In the genomic region with DNA sequence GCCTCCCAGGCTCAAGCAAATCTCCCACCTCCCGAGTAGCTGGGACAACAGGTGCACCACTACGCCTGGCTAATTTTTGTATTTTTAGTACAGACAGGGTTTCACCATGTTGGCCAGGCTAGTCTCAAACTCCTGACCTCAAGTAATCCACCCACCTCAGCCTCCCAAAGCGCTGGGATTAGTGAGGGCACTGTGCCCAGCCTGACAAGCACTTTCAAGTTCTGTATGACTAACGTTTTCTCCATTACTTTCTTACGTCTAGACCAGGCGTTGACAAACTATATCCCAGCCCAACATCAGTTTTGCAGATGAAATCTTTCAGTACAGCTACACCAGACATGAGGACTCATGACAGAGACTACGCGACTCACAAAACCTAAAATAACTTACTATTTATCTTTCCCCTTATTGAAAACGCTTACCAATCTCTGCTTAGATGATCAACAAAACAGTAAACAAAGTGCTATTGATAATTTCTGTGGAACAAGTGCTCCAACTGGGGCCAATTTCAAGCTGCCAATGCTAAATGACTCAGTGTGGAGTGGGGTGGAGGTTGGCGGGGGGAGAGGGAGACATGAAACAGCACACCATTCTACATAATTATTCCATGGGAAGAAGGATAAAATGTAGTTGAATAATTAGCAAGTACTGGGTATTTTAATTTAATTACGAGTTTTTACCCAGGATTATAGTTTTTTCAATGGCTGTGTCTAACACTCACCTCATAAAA, we compare ENCODE assay signal across 31 cellular contexts. TPM values are rescaled to one million over a fixed set of nuclear protein-coding genes. Genes with fewer than 3 reads are reported as not detected.
DNase-seq lines count a peak whose midpoint lies in the region; ATAC-seq, FAIRE-seq and TF ChIP-seq lines count a peak whose summit lies in the region.
"Had no signal": no experiment of that assay in that cellular context is flagged by ENCODE, and none has a peak within 500 bp of the region (broad histone marks: within the 10 kb centered on the region; RNA-seq: fewer than 3 reads in every experiment).

No MANE protein-coding gene starts in this region.

- no peak for TF ChIP-seq POLR2A in breast epithelium (IDR thresholded peaks at IDR 0.05)

- ATAC-seq in GM21367 (IDR thresholded peaks at IDR 0.05; ENCODE audit: unreplicated experiment): no peak
- ATAC-seq: activated T-helper 17 cell treated with anti-CD3 and anti-CD28 coated beads, Interleukin-2, amount 50 U/mL, for 72 hours; K562; PC-3; Right ventricle myocardium inferior had no signal

- POLR2A ChIA-PET in MCF 10A (lab: Yijun Ruan, JAX): no interaction called here

- CTCF ChIA-PET in MCF 10A (lab: Yijun Ruan, JAX): no interaction called here

- no peak for FAIRE-seq in GM19239 (lab: Jason Lieb, UNC)
- FAIRE-seq: G401.6, K562 had no signal

- H3K27me3 Mint-ChIP-seq in MCF 10A (ENCODE audit: insufficient read depth, unreplicated experiment): no peaks in the 10 kb centered on the region
- H3K27me3 Mint-ChIP-seq: activated naive CD8-positive, alpha-beta T cell; activated T-helper 17 cell treated with anti-CD3 and anti-CD28 coated beads, Interleukin-2, amount 50 U/mL, for 72 hours; B cell had no signal

- H3K27ac ChIP-seq in breast epithelium: no peak overlapping the region
- H3K27ac ChIP-seq: transverse colon had no signal

- DNase-seq in MCF 10A (ENCODE audit: unreplicated experiment) (peak; percentile 29), breast epithelium (ENCODE audit: low spot score in 2 of 2) (no peak), fibroblast of the conjunctiva (ENCODE audit: low read depth) (peak; percentile 12), occipital lobe (lab: John Stamatoyannopoulos, UW) (peak; percentile 23), NCI-H2029 (lab: John Stamatoyannopoulos, UW) (no peak), GM19239 (ENCODE audit: insufficient read length, low spot score) (no peak), NCI-H1694 treated with DMSO at 0.1 percent for 48 hours (lab: John Stamatoyannopoulos, UW) (no peak)
- DNase-seq: 8988T; activated CD4-positive, alpha-beta T cell treated with anti-CD3 and anti-CD28 coated beads, Interleukin-2, amount 50 U/mL, for 4 hours; activated CD4-positive, CD25-positive, alpha-beta regulatory T cell; activated CD8-positive, alpha-beta memory T cell treated with anti-CD3 and anti-CD28 coated beads, Interleukin-2, amount 50 U/mL, for 4 hours; DMS53; effector CD4-positive, alpha-beta T cell; GOT3; mammary epithelial cell; NCI-H146; NCI-H2171 treated with DMSO at 0.1 percent for 48 hours; NCI-H524; PC-3; stimulated activated CD4-positive, alpha-beta T cell treated with anti-CD3 and anti-CD28 coated beads, Interleukin-4, amount 100 ng/mL, for 1 hour; stimulated activated naive CD4-positive, alpha-beta T cell; SW 1271; T1000; transverse colon had no signal

- BruUV-seq in MCF 10A (replicated peaks; lab: Mats Ljungman, UMichigan): no TSS peak

- H3K9me3 ChIP-seq in breast epithelium: no peaks in the 10 kb centered on the region
- H3K9me3 ChIP-seq: transverse colon had no signal

- H3K36me3 ChIP-seq in breast epithelium: no peaks in the 10 kb centered on the region

- peaks cover 49% of the 10 kb centered on the region for H3K36me3 Mint-ChIP-seq in MCF 10A (ENCODE audit: insufficient read depth, unreplicated experiment)

- H3K4me1 ChIP-seq in breast epithelium: no peaks in the 10 kb centered on the region
- H3K4me1 ChIP-seq: transverse colon had no signal

- intact Hi-C loops in MCF 10A (cut with micrococcal nuclease): no loop called here
- intact Hi-C loops in breast epithelium (cut with DNase I; ENCODE audit: low total_unique reads): no loop called here

- no peaks in the 10 kb centered on the region for H3K4me1 Mint-ChIP-seq in MCF 10A (ENCODE audit: insufficient read depth, unreplicated experiment)

- no peaks in the 10 kb centered on the region for H3K9me3 Mint-ChIP-seq in MCF 10A (ENCODE audit: unreplicated experiment)
- H3K9me3 Mint-ChIP-seq: activated T-helper 17 cell treated with anti-CD3 and anti-CD28 coated beads, Interleukin-2, amount 50 U/mL, for 72 hours had no signal

- H3K4me3 Mint-ChIP-seq in MCF 10A (ENCODE audit: unreplicated experiment): no peak overlapping the region
- H3K4me3 Mint-ChIP-seq: activated naive CD8-positive, alpha-beta T cell; activated T-helper 17 cell treated with anti-CD3 and anti-CD28 coated beads, Interleukin-2, amount 50 U/mL, for 72 hours; B cell had no signal

- no peak overlapping the region for H3K4me3 ChIP-seq in breast epithelium
- H3K4me3 ChIP-seq: K562, transverse colon had no signal

- TF ChIP-seq CTCF in MCF 10A (IDR thresholded peaks at IDR 0.05; ENCODE audit: unreplicated experiment): no peak
- no peak for TF ChIP-seq CTCF in breast epithelium (IDR thresholded peaks at IDR 0.05)

- no peak overlapping the region for H3K27ac Mint-ChIP-seq in MCF 10A (ENCODE audit: low read depth, unreplicated experiment)
- H3K27ac Mint-ChIP-seq: activated naive CD8-positive, alpha-beta T cell; activated T-helper 17 cell treated with anti-CD3 and anti-CD28 coated beads, Interleukin-2, amount 50 U/mL, for 72 hours; B cell had no signal

- H3K27me3 ChIP-seq in breast epithelium: no peaks in the 10 kb centered on the region
- H3K27me3 ChIP-seq: transverse colon had no signal

RNA-seq across cellular contexts. Expression of a gene that starts 59.1 kb away (rescaled TPM):
- total RNA-seq in MCF 10A (2022) (18.8 and 23.5 TPM in 2 replicates), breast epithelium (10 to 100 TPM in 1 of 3 donors, 1 to 10 TPM in 2; 7.5 to 10.4 (median 8.5) TPM), occipital lobe (5.9 TPM)

Comparison
In these comparisons a context has a peak if more than half of its experiments do, and no peak if none do; other contexts are left out.
1. DNase-seq: peak in MCF 10A (single experiment), fibroblast of the conjunctiva (single experiment) and occipital lobe (single experiment); none in breast epithelium (0 of 2), NCI-H2029 (single experiment), GM19239 (single experiment) and NCI-H1694 treated with DMSO at 0.1 percent for 48 hours (single experiment).